Comparison of ENCODE assay signal across 8 cellular contexts in the genomic region with DNA sequence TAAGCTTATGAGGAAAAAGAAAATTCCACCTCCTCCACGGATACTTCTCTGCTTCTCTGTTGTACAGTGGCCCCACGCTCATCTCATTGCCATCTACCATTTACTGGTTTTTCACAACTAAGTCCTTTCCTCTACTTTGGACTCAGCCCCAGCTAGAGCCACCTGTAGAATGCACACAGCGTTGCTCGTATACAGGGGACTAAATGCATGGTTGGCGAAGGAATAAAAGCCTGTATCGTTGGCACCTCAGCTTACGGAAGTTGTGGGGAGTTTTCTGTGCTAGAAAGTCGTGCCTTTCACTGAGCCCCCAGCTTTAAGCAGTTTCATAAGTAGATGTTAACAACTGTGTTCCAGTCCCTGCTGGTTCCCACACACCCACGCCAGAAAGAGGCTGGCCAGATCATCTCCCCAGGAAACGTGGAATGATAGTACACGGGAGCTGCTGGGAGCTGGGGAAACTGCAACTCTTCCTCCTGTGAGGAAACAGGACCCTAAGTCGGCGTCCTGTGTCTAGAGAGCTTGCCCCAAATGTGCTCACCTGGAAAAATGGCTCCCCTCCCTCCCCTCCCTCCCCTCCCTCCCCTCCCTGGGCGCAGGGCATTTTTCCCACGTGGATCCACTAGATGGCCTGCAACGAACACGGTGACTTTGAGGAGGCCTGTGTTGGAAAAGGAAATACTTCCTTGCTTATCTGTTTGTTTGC. TPM values are rescaled to one million over a fixed set of nuclear protein-coding genes. Genes with fewer than 3 reads are reported as not detected.
DNase-seq lines count a peak whose midpoint lies in the region; ATAC-seq, FAIRE-seq and TF ChIP-seq lines count a peak whose summit lies in the region.

No MANE protein-coding gene starts in this region.

- H3K9me1 ChIP-seq in K562 (ENCODE audit: control insufficient read depth, insufficient read depth, low read length): no peaks in the 10 kb centered on the region

- peak overlapping the region; percentile 52 for H3K4me3 Mint-ChIP-seq in type B pancreatic cell
- H3K4me3 Mint-ChIP-seq in CD4-positive, alpha-beta T cell: no peak overlapping the region

- peak; percentile 42 to 52 for TF ChIP-seq RAD21 in K562 (CRISPR knock-in tag; conservative IDR thresholded peaks at IDR 0.05 in 1 of 2, IDR thresholded peaks at IDR 0.05 in 1 of 2)

- peaks cover 6% of the 10 kb centered on the region for H3K9me3 Mint-ChIP-seq in type B pancreatic cell
- H3K9me3 Mint-ChIP-seq in CD4-positive, alpha-beta T cell: no peaks in the 10 kb centered on the region

- H3K36me3 ChIP-seq in MG63 (no peaks in the 10 kb centered on the region), K562 (ENCODE audit: control insufficient read depth, insufficient read depth, low read length) (no peaks in the 10 kb centered on the region), kidney epithelial cell (ENCODE audit: control insufficient read depth, insufficient read depth, low read length) (no peaks in the 10 kb centered on the region)

- TF ChIP-seq EP300 in K562 (IDR thresholded peaks at IDR 0.05; ENCODE audit: low read length): no peak

- TF ChIP-seq CTCF in D721Med (IDR thresholded peaks at IDR 0.05; ENCODE audit: insufficient read depth, missing control alignments) (peak; percentile 64), K562 (IDR thresholded peaks at IDR 0.05 in 2 of 3, conservative IDR thresholded peaks at IDR 0.05 in 1 of 3; ENCODE audit: insufficient read depth in 2 of 3, low read depth in 1 of 3, low read length in 3 of 3) (peak; percentile 27 to 52 (median 35); a peak in 4 of 6 replicates), kidney epithelial cell (IDR thresholded peaks at IDR 0.05; ENCODE audit: insufficient read depth, low read length, poor library complexity, severe bottlenecking) (peak; percentile 67), type B pancreatic cell (conservative IDR thresholded peaks at IDR 0.05) (peak; percentile 45)
- TF ChIP-seq CTCF in CD4-positive, alpha-beta T cell (IDR thresholded peaks at IDR 0.05): no peak

- H3K27me3 Mint-ChIP-seq in type B pancreatic cell: peaks cover 3% of the 10 kb centered on the region
- no peaks in the 10 kb centered on the region for H3K27me3 Mint-ChIP-seq in CD4-positive, alpha-beta T cell

- FAIRE-seq in D721Med (lab: Jason Lieb, UNC) (no peak), K562 (lab: Jason Lieb, UNC) (peak; percentile 19)

- 4% methylated on average over 16 of the region's 17 CpGs for WGBS in K562 (ENCODE audit: insufficient coverage, low coverage, missing lambda C conversion rate)

- H3K4me1 Mint-ChIP-seq in type B pancreatic cell (ENCODE audit: unreplicated experiment): peaks cover 37% of the 10 kb centered on the region
- H3K4me1 Mint-ChIP-seq in CD4-positive, alpha-beta T cell (ENCODE audit: low read depth): peaks cover 39% of the 10 kb centered on the region

- CTCF ChIA-PET in K562 (lab: Yijun Ruan, JAX; ENCODE audit: low intra/inter-chr PET ratio): interaction anchor here (0.5 kb wide), 1 partner anchor 251 kb away, joined by 3 read pairs; no protein-coding TSS in a partner anchor
- CTCF ChIA-PET in CD4-positive, alpha-beta T cell (lab: Charles Lee): no interaction called here

- H3K27ac Mint-ChIP-seq in type B pancreatic cell: no peak overlapping the region
- no peak overlapping the region for H3K27ac Mint-ChIP-seq in CD4-positive, alpha-beta T cell

- POLR2A ChIA-PET in K562 (lab: Yijun Ruan, JAX): interaction anchor here (0.6 kb wide), 1 partner anchor 708 kb away, joined by 3 read pairs; no protein-coding TSS in a partner anchor
- POLR2A ChIA-PET in CD4-positive, alpha-beta T cell (lab: Charles Lee): no interaction called here

- H3K4me3 ChIP-seq in MG63 (no peak overlapping the region), K562 (no peak overlapping the region), kidney epithelial cell (ENCODE audit: low read depth, low read length) (no peak overlapping the region)

- DNase-seq in D721Med (ENCODE audit: insufficient read length, low spot score) (no peak), MG63 (peak; percentile 44), K562 (ENCODE audit: extremely low read depth in 1 of 4, low spot score in 3 of 4) (peak; percentile 28 to 55 (median 34)), kidney epithelial cell (ENCODE audit: low read depth) (no peak), type B pancreatic cell (ENCODE audit: extremely low spot score, unreplicated experiment) (no peak), activated T-cell treated with anti-CD3 and anti-CD28 coated beads for 4 hours (no peak)
- DNase-seq in CD4-positive, alpha-beta T cell: no peak

- H3K4me1 ChIP-seq in K562 (replicated peaks in 1 of 2; ENCODE audit: control insufficient read depth in 2 of 2, insufficient read depth in 2 of 2, low read length in 2 of 2): no peaks in the 10 kb centered on the region

- no peaks in the 10 kb centered on the region for H4K20me1 ChIP-seq in K562 (replicated peaks; ENCODE audit: control insufficient read depth, insufficient read depth, low read length)

- H3K9me3 ChIP-seq in MG63 (peaks cover 2% of the 10 kb centered on the region; the same call in 1 of the 2 replicates), K562 (replicated peaks; ENCODE audit: control insufficient read depth, insufficient read depth, low read depth, low read length) (no peaks in the 10 kb centered on the region; the same call in 1 of the 2 replicates)
- no peaks in the 10 kb centered on the region for H3K9me3 ChIP-seq in CD4-positive, alpha-beta T cell (ENCODE audit: control insufficient read depth, low read length)

- no peak overlapping the region for H2AFZ ChIP-seq in K562 (ENCODE audit: low read depth, low read length)

- ATAC-seq in K562 (peak; percentile 80), GM21825 (IDR thresholded peaks at IDR 0.05; ENCODE audit: unreplicated experiment) (no peak)
- ATAC-seq in CD4-positive, alpha-beta T cell (ENCODE audit: poor library complexity): no peak

- H3K27me3 ChIP-seq in MG63 (no peaks in the 10 kb centered on the region), K562 (ENCODE audit: control insufficient read depth in 2 of 2, insufficient read depth in 2 of 2, low read length in 2 of 2) (peaks cover 2 to 36% of the 10 kb centered on the region in 2 experiments; a peak in 2 of 5 replicates), kidney epithelial cell (ENCODE audit: control insufficient read depth, insufficient read depth, low read length) (no peaks in the 10 kb centered on the region)
- no peaks in the 10 kb centered on the region for H3K27me3 ChIP-seq in CD4-positive, alpha-beta T cell (ENCODE audit: control insufficient read depth, insufficient read depth, low read length)

- no peaks in the 10 kb centered on the region for H3K36me3 Mint-ChIP-seq in type B pancreatic cell
- H3K36me3 Mint-ChIP-seq in CD4-positive, alpha-beta T cell (ENCODE audit: low read depth): no peaks in the 10 kb centered on the region

- H3K79me2 ChIP-seq in K562 (ENCODE audit: control insufficient read depth, insufficient read depth, low read length): no peaks in the 10 kb centered on the region

- peak overlapping the region; percentile 18; the same call in 1 of the 2 replicates for H3K4me2 ChIP-seq in K562 (ENCODE audit: insufficient read depth, low read length)

- TF ChIP-seq POLR2A in K562 (conservative IDR thresholded peaks at IDR 0.05): no peak

- in situ Hi-C loops in K562 (cut with MboI): no loop called here

- BruUV-seq in K562 (replicated peaks; lab: Mats Ljungman, UMichigan): no TSS peak

- no peak overlapping the region for H3K27ac ChIP-seq in K562 (ENCODE audit: extremely low read depth, low read depth, low read length)
- no peak overlapping the region for H3K27ac ChIP-seq in CD4-positive, alpha-beta T cell (ENCODE audit: low read depth, low read length)

- H3K9ac ChIP-seq in K562 (ENCODE audit: insufficient read depth in 1 of 2, low read depth in 2 of 2, low read length in 2 of 2): no peak overlapping the region

- intact Hi-C loops in K562 (cut with micrococcal nuclease): loop anchor here (5.0 to 10.0 kb wide), 2 partner anchors 206 to 314 kb away; no protein-coding TSS in a partner anchor
- intact Hi-C loops in CD4-positive, alpha-beta T cell (cut with DNase I, micrococcal nuclease): no loop called here

TF ChIP-seq in K562, 482 proteins besides CTCF, POLR2A, EP300 and RAD21 (continues in another document):
- TF ChIP-seq, protein P1, sequence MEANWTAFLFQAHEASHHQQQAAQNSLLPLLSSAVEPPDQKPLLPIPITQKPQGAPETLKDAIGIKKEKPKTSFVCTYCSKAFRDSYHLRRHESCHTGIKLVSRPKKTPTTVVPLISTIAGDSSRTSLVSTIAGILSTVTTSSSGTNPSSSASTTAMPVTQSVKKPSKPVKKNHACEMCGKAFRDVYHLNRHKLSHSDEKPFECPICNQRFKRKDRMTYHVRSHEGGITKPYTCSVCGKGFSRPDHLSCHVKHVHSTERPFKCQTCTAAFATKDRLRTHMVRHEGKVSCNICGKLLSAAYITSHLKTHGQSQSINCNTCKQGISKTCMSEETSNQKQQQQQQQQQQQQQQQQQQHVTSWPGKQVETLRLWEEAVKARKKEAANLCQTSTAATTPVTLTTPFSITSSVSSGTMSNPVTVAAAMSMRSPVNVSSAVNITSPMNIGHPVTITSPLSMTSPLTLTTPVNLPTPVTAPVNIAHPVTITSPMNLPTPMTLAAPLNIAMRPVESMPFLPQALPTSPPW (CRISPR knock-in tag; IDR thresholded peaks at IDR 0.05): peak; percentile 66

RNA-seq across cellular contexts. Expression of a gene that starts 43.7 kb away (rescaled TPM):
- not detected in 2 replicates for total RNA-seq in MG63 (2014; rRNA removed; shearing (Covaris generic); ENCODE audit: low replicate concordance)
- total RNA-seq in K562 (2011; cell fraction: chromatin; rRNA removed; ENCODE audit: low replicate concordance): not detected in 2 replicates
- total RNA-seq in K562 (2011; cell fraction: nucleolus; rRNA removed): not detected in 2 replicates
- not detected in 2 replicates for total RNA-seq in K562 (2011; cell fraction: nucleoplasm; rRNA removed)
- total RNA-seq in K562 (2014; rRNA removed) (not detected in 2 replicates), K562 (2014; rRNA removed; fragmentation: Illumina TruSeq; extraction: Trizol) (not detected in 2 replicates), K562 (2015; rRNA removed; fragmentation: Illumina TruSeq; extraction: Trizol) (not detected in 2 replicates), K562 (2021) (not detected in 2 replicates), kidney epithelial cell (0.25 and 3.3 TPM in 2 replicates), type B pancreatic cell (ENCODE audit: low replicate concordance) (1.1 TPM in 1 of 2 replicates, not detected in the other)
- polyA plus RNA-seq in K562 (2011; rRNA removed) (not detected in 2 replicates), K562 (2014; fragmentation: Illumina TruSeq; extraction: Trizol) (not detected in 2 replicates), K562 (2014; fragmentation: Nextera tagmentation; extraction: Ambion mirVana) (not detected), K562 (2014; rRNA removed) (not detected in 2 replicates)
- not detected in 2 replicates for polyA plus RNA-seq in K562 (2011; cell fraction: cytosol; rRNA removed)
- not detected in 2 replicates for polyA plus RNA-seq in K562 (2011; cell fraction: nucleus; rRNA removed)
- polyA plus RNA-seq in K562 (2012): not detected in 2 replicates
- polyA minus RNA-seq in K562 (2011; rRNA and poly(A)+ RNA removed): not detected in 2 replicates
- not detected in 2 replicates for polyA minus RNA-seq in K562 (2011; cell fraction: cytosol; rRNA and poly(A)+ RNA removed)
- polyA minus RNA-seq in K562 (2011; cell fraction: nucleus; rRNA and poly(A)+ RNA removed): not detected in 2 replicates
- 1 to 10 TPM in 1 of 2 experiments, under 1 TPM in 1; 0.67 to 1.1 TPM for total RNA-seq in CD4-positive, alpha-beta T cell

Comparison
In these comparisons a context has a peak if more than half of its experiments do, and no peak if none do; other contexts are left out.
1. DNase-seq: peak in MG63 (single experiment) and K562 (4 of 4); none in D721Med (single experiment), kidney epithelial cell (single experiment), type B pancreatic cell (single experiment), activated T-cell treated with anti-CD3 and anti-CD28 coated beads for 4 hours (single experiment) and CD4-positive, alpha-beta T cell (0 of 10).